13 cellular contexts compared by ENCODE assay signal in the genomic region with DNA sequence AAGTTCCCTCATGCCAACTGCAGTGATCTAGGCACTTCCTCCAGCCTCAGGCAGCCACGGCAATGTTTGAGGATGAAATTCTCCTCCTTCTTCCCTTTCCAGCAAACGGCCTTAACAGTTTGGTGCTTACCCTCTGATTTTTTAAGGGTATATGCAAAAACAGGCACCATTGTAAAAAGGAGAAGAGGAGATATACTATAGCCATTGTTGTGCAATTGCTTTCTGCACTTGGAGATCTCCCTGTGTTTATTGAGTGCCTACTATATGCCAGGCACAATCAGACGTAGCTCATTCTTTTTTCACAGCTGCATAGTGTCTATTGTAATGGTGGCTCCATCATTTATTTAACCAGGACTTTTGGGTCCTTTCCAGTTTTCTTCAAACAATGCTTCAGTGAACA. TPM values are rescaled to one million over a fixed set of nuclear protein-coding genes. Genes with fewer than 3 reads are reported as not detected.
DNase-seq lines count a peak whose midpoint lies in the region; ATAC-seq, FAIRE-seq and TF ChIP-seq lines count a peak whose summit lies in the region.
"Had no signal": no experiment of that assay in that cellular context is flagged by ENCODE, and none has a peak within 500 bp of the region (broad histone marks: within the 10 kb centered on the region; RNA-seq: fewer than 3 reads in every experiment).

No MANE protein-coding gene starts in this region.

- peaks cover 93% of the 10 kb centered on the region for H3K4me1 ChIP-seq in HepG2 (ENCODE audit: insufficient read depth, low read length)
- peaks cover 0 to 22% (median under 1%) of the 10 kb centered on the region in 4 donors for H3K4me1 ChIP-seq in right lobe of liver
- H3K4me1 ChIP-seq in vagina = peaks cover 92% of the 10 kb centered on the region
- H3K4me1 ChIP-seq in HAP-1 = no peaks in the 10 kb centered on the region; the same call in 1 of the 2 replicates

- TF ChIP-seq POLR2A in HepG2 (IDR thresholded peaks at IDR 0.05; ENCODE audit: insufficient read depth in 1 of 2, low read depth in 2 of 2, low read length in 2 of 2) (no peak), right lobe of liver (IDR thresholded peaks at IDR 0.05) (no peak), vagina (IDR thresholded peaks at IDR 0.05) (no peak)

- in situ Hi-C loops in HepG2 (cut with HindIII; ENCODE audit: extremely low pct_ligation_motif_present, low pct_unique_long_range_greater_than_20kb) = no loop called here
- in situ Hi-C loops in HAP-1 (cut with MboI; ENCODE audit: low sequenced_read_pairs) = no loop called here

- no peaks in the 10 kb centered on the region for H3K27me3 ChIP-seq in HepG2 (ENCODE audit: control insufficient read depth in 1 of 2, insufficient read depth in 2 of 2, low read length in 2 of 2)
- H3K27me3 ChIP-seq in right lobe of liver = no peaks in the 10 kb centered on the region
- H3K27me3 ChIP-seq in vagina = no peaks in the 10 kb centered on the region
- no peaks in the 10 kb centered on the region for H3K27me3 ChIP-seq in HAP-1 (ENCODE audit: low read depth)

- peaks cover 19% of the 10 kb centered on the region for H3K79me2 ChIP-seq in HepG2 (ENCODE audit: insufficient read depth, low read length)

- no peak for TF ChIP-seq EP300 in HepG2 (IDR thresholded peaks at IDR 0.05; ENCODE audit: low read depth in 2 of 2, low read length in 2 of 2)
- no peak for TF ChIP-seq EP300 in HepG2 (CRISPR knock-in tag; IDR thresholded peaks at IDR 0.05; ENCODE audit: borderline replicate concordance)

- H2AFZ ChIP-seq in HepG2 (ENCODE audit: low read length) = no peak overlapping the region

- TF ChIP-seq CTCF in HepG2 (CRISPR knock-in tag; IDR thresholded peaks at IDR 0.05) (no peak), right lobe of liver (IDR thresholded peaks at IDR 0.05) (no peak), vagina (IDR thresholded peaks at IDR 0.05) (no peak)

- no peak for ATAC-seq in HepG2
- no peak for ATAC-seq in right lobe of liver
- ATAC-seq: activated T-helper 17 cell treated with anti-CD3 and anti-CD28 coated beads, Interleukin-2, amount 50 U/mL, for 72 hours had no signal

- no peak for TF ChIP-seq RAD21 in HepG2 (CRISPR knock-in tag; IDR thresholded peaks at IDR 0.05)

- peak overlapping the region; percentile 78 for H3K4me2 ChIP-seq in HepG2 (ENCODE audit: low read depth, low read length)

- H4K20me1 ChIP-seq in HepG2 (ENCODE audit: insufficient read depth, low read length) = no peaks in the 10 kb centered on the region

- no TSS peak for BruUV-seq in HepG2 (replicated peaks; lab: Mats Ljungman, UMichigan)

- POLR2A ChIA-PET in HepG2 (lab: Yijun Ruan, JAX) = interaction anchor here (1.1 to 14.1 kb wide), 7 partner anchors 11 to 114 kb away, joined by 5 to 398 read pairs (median 11); a partner anchor contains a TSS

- intact Hi-C loops in HepG2 (cut with micrococcal nuclease; ENCODE audit: unreplicated experiment) = no loop called here
- intact Hi-C loops in right lobe of liver (cut with DNase I) = no loop called here
- intact Hi-C loops in vagina (cut with DNase I) = no loop called here

- peak overlapping the region; percentile 24 to 76 (median 43) for H3K4me3 ChIP-seq in HepG2 (replicated peaks in 1 of 3; ENCODE audit: insufficient read depth in 1 of 3, low read depth in 2 of 3, low read length in 3 of 3)
- H3K4me3 ChIP-seq in right lobe of liver = no peak overlapping the region
- H3K4me3 ChIP-seq in vagina = no peak overlapping the region
- H3K4me3 ChIP-seq in HAP-1 = no peak overlapping the region

- DNase-seq in HepG2 (ENCODE audit: low spot score) = no peak
- no peak for DNase-seq in right lobe of liver
- no peak for DNase-seq in caudate nucleus (lab: John Stamatoyannopoulos, UW)
- peak; percentile 76 for DNase-seq in pons (ENCODE audit: low spot score)
- no peak for DNase-seq in vagina (ENCODE audit: extremely low spot score in 2 of 2)
- DNase-seq in HAP-1 (ENCODE audit: low spot score in 2 of 2) = no peak
- DNase-seq in occipital lobe (lab: John Stamatoyannopoulos, UW) = no peak
- DNase-seq in HCEC 1CT = no peak
- DNase-seq: activated CD4-positive, alpha-beta memory T cell treated with anti-CD3 and anti-CD28 coated beads for 36 hours; effector memory CD4-positive, alpha-beta T cell; NCI-H1436; small intestine had no signal

- no peaks in the 10 kb centered on the region for H3K36me3 ChIP-seq in HepG2 (replicated peaks in 1 of 2; ENCODE audit: control insufficient read depth in 1 of 2, insufficient read depth in 2 of 2, low read length in 2 of 2)
- no peaks in the 10 kb centered on the region for H3K36me3 ChIP-seq in right lobe of liver
- peaks cover 0 to 8% of the 10 kb centered on the region in 2 donors for H3K36me3 ChIP-seq in vagina
- no peaks in the 10 kb centered on the region for H3K36me3 ChIP-seq in HAP-1 (replicated peaks)

- peak overlapping the region; percentile 84 for H3K9ac ChIP-seq in HepG2 (ENCODE audit: insufficient read depth, low read depth, low read length)

- peak; percentile 8 for FAIRE-seq in HepG2 (lab: Jason Lieb, UNC)
- FAIRE-seq: small intestine had no signal

- WGBS in HepG2 (ENCODE audit: low lambda C conversion rate) = 1% methylated on average over 3 of the region's 3 CpGs
- WGBS in right lobe of liver (ENCODE audit: insufficient coverage, low coverage, low lambda C conversion rate, missing lambda C conversion rate) = 50% methylated on average over 3 of the region's 3 CpGs

- H3K9me3 ChIP-seq in HepG2 (ENCODE audit: low read length) (no peaks in the 10 kb centered on the region), right lobe of liver (no peaks in the 10 kb centered on the region), vagina (no peaks in the 10 kb centered on the region), HAP-1 (no peaks in the 10 kb centered on the region)

- peak overlapping the region; percentile 94 for H3K27ac ChIP-seq in HepG2 (ENCODE audit: extremely low read length, insufficient read depth, low read length)
- no peak overlapping the region for H3K27ac ChIP-seq in right lobe of liver
- H3K27ac ChIP-seq in caudate nucleus (ENCODE audit: low read depth, low read length) = peak overlapping the region; percentile 91
- H3K27ac ChIP-seq in vagina = peak overlapping the region; percentile 97

- CTCF ChIA-PET in HepG2 (lab: Yijun Ruan, JAX; ENCODE audit: low intra/inter-chr PET ratio, low total read pairs) = interaction anchor here (1.0 kb wide), 1 partner anchor 19 kb away, joined by 3 read pairs; no protein-coding TSS in a partner anchor

TF ChIP-seq in HepG2, 621 proteins besides CTCF, POLR2A, EP300 and RAD21:
- TF ChIP-seq ZNF879 (CRISPR knock-in tag; IDR thresholded peaks at IDR 0.05) (no peak), SOX13 (IDR thresholded peaks at IDR 0.05) (no peak), SOX13 (CRISPR knock-in tag; conservative IDR thresholded peaks at IDR 0.05 in 1 of 2, IDR thresholded peaks at IDR 0.05 in 1 of 2) (peak in 1 of 2 experiments; percentile 56; a peak in 2 of 4 replicates), MXI1 (IDR thresholded peaks at IDR 0.05; ENCODE audit: borderline replicate concordance, low read depth, low read length) (no peak), YEATS4 (CRISPR knock-in tag; IDR thresholded peaks at IDR 0.05; ENCODE audit: borderline replicate concordance) (peak; percentile 31; the same call in 1 of the 2 replicates), ZNF3 (CRISPR knock-in tag; IDR thresholded peaks at IDR 0.05) (0 out of 2 replicates have a peak, but pooled peaks have one; percentile 43), ZNF205 (CRISPR knock-in tag; IDR thresholded peaks at IDR 0.05) (peak; percentile 99), NAIF1 (CRISPR knock-in tag; IDR thresholded peaks at IDR 0.05; ENCODE audit: borderline replicate concordance) (0 out of 2 replicates have a peak, but pooled peaks have one; percentile 48), CEBPB (IDR thresholded peaks at IDR 0.05; ENCODE audit: borderline replicate concordance, low read depth, low read length) (peak; percentile 68; the same call in 1 of the 2 replicates), CEBPG (CRISPR knock-in tag; IDR thresholded peaks at IDR 0.05) (peak; percentile 76), CREB1 (IDR thresholded peaks at IDR 0.05) (no peak), CREB1 (CRISPR knock-in tag; IDR thresholded peaks at IDR 0.05) (peak; percentile 0), ZNF629 (CRISPR knock-in tag; conservative IDR thresholded peaks at IDR 0.05) (0 out of 2 replicates have a peak, but pooled peaks have one; percentile 11)

RNA-seq across cellular contexts. Expression of a gene that starts 29.5 kb away (rescaled TPM):
- total RNA-seq in HepG2 (2016; rRNA removed; fragmentation: Illumina TruSeq; extraction: Trizol) (126 and 307 TPM in 2 replicates), right lobe of liver (10 to 100 TPM; 23.1 to 96.9 (median 38.8) TPM), vagina (2,053 TPM), occipital lobe (28.5 TPM)
- 56.0 and 58.2 TPM in 2 replicates for total RNA-seq in HepG2 (2016; cell fraction: cytosol; rRNA removed; fragmentation: Illumina TruSeq; extraction: Trizol; ENCODE audit: low read depth)
- 125 and 311 TPM in 2 replicates for total RNA-seq in HepG2 (2016; cell fraction: insoluble cytoplasmic fraction; rRNA removed; fragmentation: Illumina TruSeq; extraction: Trizol)
- total RNA-seq in HepG2 (2016; cell fraction: membrane; rRNA removed; fragmentation: Illumina TruSeq; extraction: Trizol) = 102 and 113 TPM in 2 replicates
- total RNA-seq in HepG2 (2016; cell fraction: nucleus; rRNA removed; fragmentation: Illumina TruSeq; extraction: Trizol) = 251 and 294 TPM in 2 replicates
- polyA plus RNA-seq in HepG2 (2011; rRNA removed) = 294 and 436 TPM in 2 replicates
- 396 and 404 TPM in 2 replicates for polyA plus RNA-seq in HepG2 (2011; cell fraction: cytosol; rRNA removed)
- polyA plus RNA-seq in HepG2 (2011; cell fraction: nucleus; rRNA removed) = 430 and 447 TPM in 2 replicates
- 349 and 423 TPM in 2 replicates for polyA plus RNA-seq in HepG2 (2012)
- polyA plus RNA-seq in HepG2 (2016; cell fraction: cytosol; fragmentation: Illumina TruSeq; extraction: Trizol; ENCODE audit: low read depth) = 57.9 and 60.7 TPM in 2 replicates
- polyA plus RNA-seq in HepG2 (2016; cell fraction: insoluble cytoplasmic fraction; fragmentation: Illumina TruSeq; extraction: Trizol; ENCODE audit: low read depth) = 115 and 123 TPM in 2 replicates
- polyA plus RNA-seq in HepG2 (2016; cell fraction: membrane; fragmentation: Illumina TruSeq; extraction: Trizol; ENCODE audit: low read depth) = 77.0 and 92.1 TPM in 2 replicates
- 379 and 400 TPM in 2 replicates for polyA plus RNA-seq in HepG2 (2016; cell fraction: nucleus; fragmentation: Illumina TruSeq; extraction: Trizol; ENCODE audit: insufficient read depth, low read depth)
- 66.7 and 379 TPM in 2 replicates for polyA minus RNA-seq in HepG2 (2011; rRNA and poly(A)+ RNA removed; ENCODE audit: low replicate concordance)
- 132 and 185 TPM in 2 replicates for polyA minus RNA-seq in HepG2 (2011; cell fraction: cytosol; rRNA and poly(A)+ RNA removed)
- 122 and 168 TPM in 2 replicates for polyA minus RNA-seq in HepG2 (2011; cell fraction: nucleus; rRNA and poly(A)+ RNA removed)

Comparison
In these comparisons a context has a peak if more than half of its experiments do, and no peak if none do; other contexts are left out.
1. H3K27ac ChIP-seq: peak in HepG2 (single experiment), caudate nucleus (single experiment) and vagina (single experiment); none in right lobe of liver (0 of 3).
2. H3K4me3 ChIP-seq: peak in HepG2 (3 of 3); none in right lobe of liver (0 of 3), vagina (0 of 2) and HAP-1 (single experiment).